In the genomic region with DNA sequence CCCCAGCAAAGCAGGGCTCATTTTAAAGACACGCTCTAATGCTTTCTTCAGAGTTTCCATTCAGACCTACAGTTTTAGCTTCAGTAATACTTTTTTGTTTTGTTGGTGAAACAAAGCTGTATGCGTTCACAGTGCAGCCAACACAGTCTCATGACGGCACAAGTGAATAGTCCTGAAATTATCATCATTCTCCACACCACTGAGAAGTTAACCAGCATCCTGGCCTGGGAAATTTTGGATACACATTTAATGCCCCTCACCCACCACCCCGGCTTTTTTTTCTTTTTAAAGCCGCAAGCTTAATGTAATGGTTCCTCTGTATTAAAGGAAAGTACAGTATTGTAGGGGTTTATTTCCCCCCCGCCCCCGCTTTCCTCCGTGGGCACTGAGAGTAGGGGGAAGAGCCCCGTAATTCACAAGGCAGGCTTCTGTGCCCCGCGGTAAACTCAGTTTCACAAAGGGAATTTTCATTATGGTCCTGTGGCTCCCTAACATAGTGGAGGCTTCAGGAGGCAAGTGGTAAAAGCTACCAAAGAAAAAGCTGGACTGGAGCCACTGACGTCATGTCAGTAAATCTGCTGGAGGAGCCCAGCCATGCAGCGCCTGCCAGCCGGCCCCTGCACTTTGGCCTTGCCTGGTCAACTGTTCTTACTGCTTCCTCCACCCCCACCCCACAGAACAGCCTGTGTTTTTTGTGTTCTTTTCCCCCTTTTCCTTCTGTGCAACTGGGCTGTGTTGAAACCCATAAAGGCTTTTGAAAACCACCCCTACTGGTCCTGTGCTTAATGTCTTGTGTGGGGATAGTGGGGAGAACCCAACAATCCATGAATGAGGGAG, we compare ENCODE assay signal across 1 cellular context.
A peak's percentile ranks its signal among the peaks of the same experiment; 100 is the strongest.
TF ChIP-seq lines count a peak whose summit lies in the region.

No MANE protein-coding gene starts in this region.

TF ChIP-seq in HepG2, 621 proteins besides CTCF, POLR2A, EP300 and RAD21 (continued from another document and continues in another):
- TF ChIP-seq AHDC1 (CRISPR knock-in tag; IDR thresholded peaks at IDR 0.05; ENCODE audit: borderline replicate concordance) (0 out of 2 replicates have a peak, but pooled peaks have one; percentile 48), SOX6 (IDR thresholded peaks at IDR 0.05) (no peak), SOX6 (CRISPR knock-in tag; IDR thresholded peaks at IDR 0.05) (peak; percentile 81), ZNF670 (CRISPR knock-in tag; IDR thresholded peaks at IDR 0.05; ENCODE audit: borderline replicate concordance) (no peak), ZBTB38 (CRISPR knock-in tag; IDR thresholded peaks at IDR 0.05) (peak; percentile 25; the same call in 1 of the 2 replicates), ZNF530 (CRISPR knock-in tag; IDR thresholded peaks at IDR 0.05; ENCODE audit: low read depth) (no peak), HNF1A (IDR thresholded peaks at IDR 0.05; ENCODE audit: low read depth) (no peak), HNF1A (CRISPR knock-in tag; IDR thresholded peaks at IDR 0.05; ENCODE audit: borderline replicate concordance) (0 out of 2 replicates have a peak, but pooled peaks have one; percentile 23), PRMT3 (CRISPR knock-in tag; IDR thresholded peaks at IDR 0.05; ENCODE audit: borderline replicate concordance, low read depth) (no peak), ZNF382 (CRISPR knock-in tag; IDR thresholded peaks at IDR 0.05; ENCODE audit: borderline replicate concordance) (no peak), THAP8 (CRISPR knock-in tag; IDR thresholded peaks at IDR 0.05; ENCODE audit: borderline replicate concordance) (no peak), ZNF496 (CRISPR knock-in tag; IDR thresholded peaks at IDR 0.05; ENCODE audit: insufficient replicate concordance) (no peak), BORCS8-MEF2B (CRISPR knock-in tag; IDR thresholded peaks at IDR 0.05) (no peak), CBX2 (IDR thresholded peaks at IDR 0.05; ENCODE audit: low read depth, low read length) (no peak), CBX2 (CRISPR knock-in tag; IDR thresholded peaks at IDR 0.05; ENCODE audit: low read depth) (no peak), SOX13 (IDR thresholded peaks at IDR 0.05) (no peak; the same call in 1 of the 2 replicates), SOX13 (CRISPR knock-in tag; conservative IDR thresholded peaks at IDR 0.05 in 1 of 2, IDR thresholded peaks at IDR 0.05 in 1 of 2) (peak in 1 of 2 experiments; percentile 62; a peak in 2 of 4 replicates), HDAC2 (CRISPR knock-in tag; IDR thresholded peaks at IDR 0.05) (peak; percentile 73), ZNF850 (CRISPR knock-in tag; conservative IDR thresholded peaks at IDR 0.05) (no peak), ZNF713 (CRISPR knock-in tag; IDR thresholded peaks at IDR 0.05) (no peak), ZFP37 (CRISPR knock-in tag; IDR thresholded peaks at IDR 0.05; ENCODE audit: borderline replicate concordance) (peak; percentile 2; the same call in 1 of the 2 replicates), CENPT (CRISPR knock-in tag; IDR thresholded peaks at IDR 0.05; ENCODE audit: low read depth) (no peak), ZNF3 (CRISPR knock-in tag; IDR thresholded peaks at IDR 0.05) (no peak), MBD4 (IDR thresholded peaks at IDR 0.05; ENCODE audit: borderline replicate concordance, low read length) (no peak), TCF7L2 (IDR thresholded peaks at IDR 0.05; ENCODE audit: low read depth, low read length) (no peak), FOXC1 (CRISPR knock-in tag; IDR thresholded peaks at IDR 0.05; ENCODE audit: borderline replicate concordance) (no peak), PHB2 (IDR thresholded peaks at IDR 0.05; ENCODE audit: partially characterized antibody) (no peak), ZMYM4 (CRISPR knock-in tag; IDR thresholded peaks at IDR 0.05) (peak; percentile 58), FOXP1 (IDR thresholded peaks at IDR 0.05) (no peak), FOXP1 (CRISPR knock-in tag; IDR thresholded peaks at IDR 0.05) (peak; percentile 34; the same call in 1 of the 2 replicates), EED (CRISPR knock-in tag; IDR thresholded peaks at IDR 0.05) (no peak), ZNF205 (CRISPR knock-in tag; IDR thresholded peaks at IDR 0.05) (0 out of 2 replicates have a peak, but pooled peaks have one; percentile 27), ATF7-NPFF (CRISPR knock-in tag; IDR thresholded peaks at IDR 0.05; ENCODE audit: low read depth) (no peak), ZFP41 (CRISPR knock-in tag; IDR thresholded peaks at IDR 0.05; ENCODE audit: borderline replicate concordance) (no peak), ZNF749 (CRISPR knock-in tag; IDR thresholded peaks at IDR 0.05; ENCODE audit: borderline replicate concordance) (no peak), ZKSCAN5 (CRISPR knock-in tag; IDR thresholded peaks at IDR 0.05) (no peak), KLF15 (CRISPR knock-in tag; IDR thresholded peaks at IDR 0.05; ENCODE audit: borderline replicate concordance) (no peak), ZNF232 (CRISPR knock-in tag; IDR thresholded peaks at IDR 0.05; ENCODE audit: borderline replicate concordance) (no peak), FOXJ3 (CRISPR knock-in tag; IDR thresholded peaks at IDR 0.05; ENCODE audit: borderline replicate concordance) (no peak), TCF7 (IDR thresholded peaks at IDR 0.05; ENCODE audit: low read depth) (peak; percentile 27; the same call in 1 of the 2 replicates), CEBPB (IDR thresholded peaks at IDR 0.05; ENCODE audit: borderline replicate concordance, low read depth, low read length) (no peak), ZFX (CRISPR knock-in tag; IDR thresholded peaks at IDR 0.05; ENCODE audit: low read depth) (peak; percentile 43; the same call in 1 of the 2 replicates), ZNF703 (CRISPR knock-in tag; IDR thresholded peaks at IDR 0.05; ENCODE audit: borderline replicate concordance) (no peak), ZNF552 (CRISPR knock-in tag; IDR thresholded peaks at IDR 0.05; ENCODE audit: borderline replicate concordance) (no peak), ZSCAN29 (CRISPR knock-in tag; conservative IDR thresholded peaks at IDR 0.05) (no peak), ZNF17 (CRISPR knock-in tag; IDR thresholded peaks at IDR 0.05) (no peak)
- TF ChIP-seq, protein P1, sequence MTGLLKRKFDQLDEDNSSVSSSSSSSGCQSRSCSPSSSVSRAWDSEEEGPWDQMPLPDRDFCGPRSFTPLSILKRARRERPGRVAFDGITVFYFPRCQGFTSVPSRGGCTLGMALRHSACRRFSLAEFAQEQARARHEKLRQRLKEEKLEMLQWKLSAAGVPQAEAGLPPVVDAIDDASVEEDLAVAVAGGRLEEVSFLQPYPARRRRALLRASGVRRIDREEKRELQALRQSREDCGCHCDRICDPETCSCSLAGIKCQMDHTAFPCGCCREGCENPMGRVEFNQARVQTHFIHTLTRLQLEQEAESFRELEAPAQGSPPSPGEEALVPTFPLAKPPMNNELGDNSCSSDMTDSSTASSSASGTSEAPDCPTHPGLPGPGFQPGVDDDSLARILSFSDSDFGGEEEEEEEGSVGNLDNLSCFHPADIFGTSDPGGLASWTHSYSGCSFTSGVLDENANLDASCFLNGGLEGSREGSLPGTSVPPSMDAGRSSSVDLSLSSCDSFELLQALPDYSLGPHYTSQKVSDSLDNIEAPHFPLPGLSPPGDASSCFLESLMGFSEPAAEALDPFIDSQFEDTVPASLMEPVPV (CRISPR knock-in tag; IDR thresholded peaks at IDR 0.05) = 0 out of 2 replicates have a peak, but pooled peaks have one; percentile 48
- TF ChIP-seq, protein P2, sequence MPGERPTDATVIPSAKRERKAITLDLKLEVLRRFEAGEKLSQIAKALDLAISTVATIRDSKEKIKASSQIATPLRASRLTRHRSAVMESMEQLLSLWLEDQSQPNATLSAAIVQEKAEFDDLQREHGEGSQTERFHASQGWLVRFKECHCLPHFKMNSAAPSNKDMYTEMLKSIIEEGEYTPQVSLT (CRISPR knock-in tag; IDR thresholded peaks at IDR 0.05; ENCODE audit: borderline replicate concordance, low read depth) = no peak
- TF ChIP-seq, protein P3, sequence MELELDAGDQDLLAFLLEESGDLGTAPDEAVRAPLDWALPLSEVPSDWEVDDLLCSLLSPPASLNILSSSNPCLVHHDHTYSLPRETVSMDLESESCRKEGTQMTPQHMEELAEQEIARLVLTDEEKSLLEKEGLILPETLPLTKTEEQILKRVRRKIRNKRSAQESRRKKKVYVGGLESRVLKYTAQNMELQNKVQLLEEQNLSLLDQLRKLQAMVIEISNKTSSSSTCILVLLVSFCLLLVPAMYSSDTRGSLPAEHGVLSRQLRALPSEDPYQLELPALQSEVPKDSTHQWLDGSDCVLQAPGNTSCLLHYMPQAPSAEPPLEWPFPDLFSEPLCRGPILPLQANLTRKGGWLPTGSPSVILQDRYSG (CRISPR knock-in tag; IDR thresholded peaks at IDR 0.05) = no peak
- TF ChIP-seq, protein P4, sequence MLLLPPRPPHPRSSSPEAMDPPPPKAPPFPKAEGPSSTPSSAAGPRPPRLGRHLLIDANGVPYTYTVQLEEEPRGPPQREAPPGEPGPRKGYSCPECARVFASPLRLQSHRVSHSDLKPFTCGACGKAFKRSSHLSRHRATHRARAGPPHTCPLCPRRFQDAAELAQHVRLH (CRISPR knock-in tag; IDR thresholded peaks at IDR 0.05; ENCODE audit: borderline replicate concordance, low read depth) = 0 out of 2 replicates have a peak, but pooled peaks have one; percentile 30
- TF ChIP-seq, protein P5, sequence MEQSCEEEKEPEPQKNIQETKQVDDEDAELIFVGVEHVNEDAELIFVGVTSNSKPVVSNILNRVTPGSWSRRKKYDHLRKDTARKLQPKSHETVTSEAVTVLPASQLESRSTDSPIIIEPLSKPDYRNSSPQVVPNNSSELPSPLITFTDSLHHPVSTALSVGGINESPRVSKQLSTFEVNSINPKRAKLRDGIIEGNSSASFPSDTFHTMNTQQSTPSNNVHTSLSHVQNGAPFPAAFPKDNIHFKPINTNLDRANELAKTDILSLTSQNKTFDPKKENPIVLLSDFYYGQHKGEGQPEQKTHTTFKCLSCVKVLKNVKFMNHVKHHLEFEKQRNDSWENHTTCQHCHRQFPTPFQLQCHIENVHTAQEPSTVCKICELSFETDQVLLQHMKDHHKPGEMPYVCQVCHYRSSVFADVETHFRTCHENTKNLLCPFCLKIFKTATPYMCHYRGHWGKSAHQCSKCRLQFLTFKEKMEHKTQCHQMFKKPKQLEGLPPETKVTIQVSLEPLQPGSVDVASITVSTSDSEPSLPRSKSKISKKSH (CRISPR knock-in tag; IDR thresholded peaks at IDR 0.05; ENCODE audit: borderline replicate concordance) = no peak
